1 cellular context compared by ENCODE assay signal in the genomic region with DNA sequence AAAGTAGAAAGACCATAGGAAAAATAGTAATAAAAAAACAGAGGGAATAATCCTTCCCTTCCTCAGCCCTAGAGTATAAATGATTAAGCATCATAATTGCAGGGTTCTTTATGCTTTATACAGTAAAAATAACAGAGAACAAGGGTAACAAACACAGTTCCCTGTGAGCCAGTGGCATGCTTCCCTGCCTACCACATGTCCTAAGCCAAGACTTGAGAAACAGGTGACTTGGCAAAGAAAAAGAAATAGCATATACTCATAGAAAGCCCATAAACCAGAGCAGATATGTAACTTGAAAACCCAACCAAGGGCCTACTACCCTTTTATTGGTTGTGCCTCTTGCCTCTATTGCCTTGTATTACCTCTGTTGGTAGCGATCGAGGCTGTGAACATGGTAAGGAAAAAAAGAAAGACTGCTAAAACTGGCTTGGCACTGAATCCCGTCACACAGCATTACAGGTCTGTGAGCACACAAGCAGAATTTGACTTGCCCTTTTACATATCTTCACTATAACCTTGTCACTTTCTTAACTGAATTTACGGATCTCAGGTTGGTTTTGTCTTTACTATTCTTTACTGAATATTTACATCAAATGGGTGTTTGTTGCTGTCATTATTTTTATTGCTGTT.
TF ChIP-seq lines count a peak whose summit lies in the region.

No MANE protein-coding gene starts in this region.

TF ChIP-seq in HCT116, 20 proteins besides CTCF, POLR2A, EP300 and RAD21:
- TF ChIP-seq ZNF274 (IDR thresholded peaks at IDR 0.05; ENCODE audit: low read depth, low read length) = no peak
- no peak for TF ChIP-seq EZH2 (IDR thresholded peaks at IDR 0.05)
- TF ChIP-seq CBX3 (IDR thresholded peaks at IDR 0.05; ENCODE audit: low read depth) = no peak
- TF ChIP-seq, protein P1, sequence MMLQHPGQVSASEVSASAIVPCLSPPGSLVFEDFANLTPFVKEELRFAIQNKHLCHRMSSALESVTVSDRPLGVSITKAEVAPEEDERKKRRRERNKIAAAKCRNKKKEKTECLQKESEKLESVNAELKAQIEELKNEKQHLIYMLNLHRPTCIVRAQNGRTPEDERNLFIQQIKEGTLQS (IDR thresholded peaks at IDR 0.05) = no peak
- no peak for TF ChIP-seq EGR1 (IDR thresholded peaks at IDR 0.05; ENCODE audit: low read depth)
- no peak for TF ChIP-seq POLR2AphosphoS5 (IDR thresholded peaks at IDR 0.05; ENCODE audit: low read depth, low read length)
